ENCODE assay signal across 7 cellular contexts in the genomic region with DNA sequence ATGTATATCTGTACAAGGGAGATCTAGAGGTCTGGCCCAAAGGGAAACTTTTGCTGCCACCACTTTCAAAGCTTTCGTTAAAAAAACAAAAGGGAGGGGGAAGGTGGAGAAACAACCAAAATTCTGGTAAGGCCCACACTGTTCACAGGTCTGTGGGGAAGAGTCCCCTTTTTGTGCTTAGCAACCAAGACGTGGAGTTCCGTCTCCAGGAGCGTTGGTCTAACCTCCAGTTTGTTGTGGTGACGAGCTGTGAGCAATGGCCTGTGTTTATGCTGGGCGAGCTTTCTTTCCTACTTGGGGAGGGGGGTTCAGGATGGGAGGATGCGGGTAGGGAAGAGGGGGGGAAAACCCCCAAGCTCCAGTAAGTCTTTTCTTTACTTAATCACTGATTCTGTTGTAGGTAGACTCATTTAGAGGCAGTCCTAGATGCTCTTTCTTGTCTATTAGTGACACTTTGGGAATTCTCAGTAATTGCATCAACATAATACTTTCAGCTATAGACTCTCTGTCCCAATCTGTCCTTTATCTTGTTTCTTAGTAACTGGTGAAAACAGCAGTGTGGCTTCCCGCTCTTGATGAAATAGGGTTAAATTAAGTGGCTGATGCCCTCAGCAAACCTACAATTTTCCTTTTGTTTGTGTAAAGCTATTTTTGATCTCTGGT. TPM values are rescaled to one million over a fixed set of nuclear protein-coding genes. Genes with fewer than 3 reads are reported as not detected.
A peak's percentile ranks its signal among the peaks of the same experiment; 100 is the strongest.
DNase-seq lines count a peak whose midpoint lies in the region; ATAC-seq and TF ChIP-seq lines count a peak whose summit lies in the region.

No MANE protein-coding gene starts in this region.

- H3K27ac ChIP-seq in PC-3 (ENCODE audit: low read length), result peak overlapping the region; percentile 41
- peak overlapping the region; percentile 96 for H3K27ac ChIP-seq in psoas muscle

- H3K9ac ChIP-seq in PC-3 (ENCODE audit: low read length), result peak overlapping the region; percentile 82

- H3K9me3 ChIP-seq in PC-3 (ENCODE audit: low read length), result no peaks in the 10 kb centered on the region
- no peaks in the 10 kb centered on the region for H3K9me3 ChIP-seq in psoas muscle

- peaks cover 26% of the 10 kb centered on the region; the same call in 1 of the 2 replicates for H4K20me1 ChIP-seq in PC-3 (ENCODE audit: low read length)

- H3F3A ChIP-seq in PC-3 (ENCODE audit: low read length, unreplicated experiment), result no peaks in the 10 kb centered on the region

- H3K27ac Mint-ChIP-seq in activated T-cell treated with anti-CD3 and anti-CD28 coated beads, Interleukin-2, amount 50 U/mL, for 72 hours, result peak overlapping the region; percentile 97

- H3K9me3 Mint-ChIP-seq in activated T-cell treated with anti-CD3 and anti-CD28 coated beads, Interleukin-2, amount 50 U/mL, for 72 hours, result no peaks in the 10 kb centered on the region

- ATAC-seq in GM18861 (IDR thresholded peaks at IDR 0.05; ENCODE audit: unreplicated experiment) (peak; percentile 29), HG02885 (IDR thresholded peaks at IDR 0.05; ENCODE audit: poor library complexity, unreplicated experiment) (peak; percentile 34), PC-3 (peak; percentile 30), psoas muscle (peak in 1 of 4 donors; percentile 20)
- peak; percentile 59 to 60 for ATAC-seq in activated T-cell treated with anti-CD3 and anti-CD28 coated beads, Interleukin-2, amount 50 U/mL, for 72 hours (replicated peaks in 1 of 2)

- H3K4me1 ChIP-seq in PC-3 (ENCODE audit: insufficient read depth, low read length) (peaks cover 32% of the 10 kb centered on the region), psoas muscle (peaks cover 52% of the 10 kb centered on the region)

- 3 to 6% (median 5%) methylated on average over 8 of the region's 8 CpGs for WGBS in psoas muscle, 3 donors

- POLR2A ChIA-PET in PC-3 (lab: Charles Lee; ENCODE audit: unreplicated experiment), result interaction anchor here (0.5 to 1.0 kb wide), 6 partner anchors 25 to 579 kb away, joined by 3 to 6 read pairs (median 4); a partner anchor contains a TSS

- peak; percentile 54 for DNase-seq in PC-3
- DNase-seq in activated T-cell treated with anti-CD3 and anti-CD28 coated beads, Interleukin-2, amount 50 U/mL, for 72 hours, result peak; percentile 72 to 78
- peak; percentile 62 for DNase-seq in fibroblast of the conjunctiva (ENCODE audit: low read depth)
- DNase-seq in psoas muscle, result no peak
- DNase-seq in NCI-H187 (lab: John Stamatoyannopoulos, UW), result no peak

- peak overlapping the region; percentile 96 for H3K4me2 ChIP-seq in PC-3 (ENCODE audit: low read length)

- H3K4me3 Mint-ChIP-seq in activated T-cell treated with anti-CD3 and anti-CD28 coated beads, Interleukin-2, amount 50 U/mL, for 72 hours, result peak overlapping the region; percentile 83 to 95

- no TSS peak for BruUV-seq in PC-3 (replicated peaks; lab: Mats Ljungman, UMichigan)

- H3K4me1 Mint-ChIP-seq in activated T-cell treated with anti-CD3 and anti-CD28 coated beads, Interleukin-2, amount 50 U/mL, for 72 hours (ENCODE audit: low read depth), result peaks cover 62% of the 10 kb centered on the region

- CTCF ChIA-PET in PC-3 (lab: Charles Lee), result no interaction called here

- H3K4me3 ChIP-seq in PC-3 (ENCODE audit: low read length), result peak overlapping the region; percentile 86
- peak overlapping the region; percentile 86 for H3K4me3 ChIP-seq in psoas muscle

- peaks cover 7 to 15% of the 10 kb centered on the region in 2 donors for H3K36me3 Mint-ChIP-seq in activated T-cell treated with anti-CD3 and anti-CD28 coated beads, Interleukin-2, amount 50 U/mL, for 72 hours (ENCODE audit: insufficient read depth in 2 of 2)

- intact Hi-C loops in PC-3 (cut with micrococcal nuclease) (loop anchor here (1.0 kb wide), 1 partner anchor 118 kb away; a partner anchor contains a TSS), psoas muscle (cut with DNase I) (no loop called here)

- no peaks in the 10 kb centered on the region for H3K9me2 ChIP-seq in PC-3 (replicated peaks; ENCODE audit: low read length)

- H3K36me3 ChIP-seq in PC-3 (ENCODE audit: low read depth, low read length) (no peaks in the 10 kb centered on the region), psoas muscle (ENCODE audit: insufficient read depth in 1 of 2, low read depth in 1 of 2) (no peaks in the 10 kb centered on the region)

- no peaks in the 10 kb centered on the region for H3K27me3 Mint-ChIP-seq in activated T-cell treated with anti-CD3 and anti-CD28 coated beads, Interleukin-2, amount 50 U/mL, for 72 hours (ENCODE audit: low read depth)

- H3K27me3 ChIP-seq in PC-3 (ENCODE audit: low read length) (no peaks in the 10 kb centered on the region), psoas muscle (ENCODE audit: insufficient read depth in 3 of 3, low read length in 2 of 3) (no peaks in the 10 kb centered on the region)

- H3K79me2 ChIP-seq in PC-3 (ENCODE audit: low read length), result peaks cover 70% of the 10 kb centered on the region

- H2AFZ ChIP-seq in PC-3 (ENCODE audit: low read length), result peak overlapping the region; percentile 99

- TF ChIP-seq CTCF in PC-3 (conservative IDR thresholded peaks at IDR 0.05; ENCODE audit: low read depth, low read length) (no peak), psoas muscle (IDR thresholded peaks at IDR 0.05) (no peak)

RNA-seq across cellular contexts. Expression of a gene that starts 1.5 kb away (rescaled TPM):
- total RNA-seq in PC-3 (2014; rRNA removed) (18.7 and 19.9 TPM in 2 replicates), psoas muscle (10 to 100 TPM; 56.0 to 80.6 (median 65.3) TPM)
- total RNA-seq in activated T-cell treated with anti-CD3 and anti-CD28 coated beads, Interleukin-2, amount 50 U/mL, for 72 hours, result 10 to 100 TPM; 74.4 to 75.6 TPM
- polyA plus RNA-seq in psoas muscle, result 10 to 100 TPM; 16.8 to 56.0 (median 18.4) TPM

RNA-seq across cellular contexts. Expression of a gene that starts 25.5 kb away (rescaled TPM):
- total RNA-seq in PC-3 (2014; rRNA removed) (12.6 and 13.2 TPM in 2 replicates), psoas muscle (1 to 10 TPM; 1.8 to 2.3 (median 2.1) TPM)
- 10 to 100 TPM; 13.8 to 17.8 TPM for total RNA-seq in activated T-cell treated with anti-CD3 and anti-CD28 coated beads, Interleukin-2, amount 50 U/mL, for 72 hours
- polyA plus RNA-seq in psoas muscle, result 1 to 10 TPM; 1.2 to 2.6 (median 2.5) TPM

RNA-seq across cellular contexts. Expression of a gene that starts 26.0 kb away (rescaled TPM):
- total RNA-seq in PC-3 (2014; rRNA removed) (15.5 and 15.8 TPM in 2 replicates), psoas muscle (10 to 100 TPM in 1 of 4 donors, 1 to 10 TPM in 3; 6.8 to 12.0 (median 9.3) TPM)
- 10 to 100 TPM; 50.5 to 68.8 TPM for total RNA-seq in activated T-cell treated with anti-CD3 and anti-CD28 coated beads, Interleukin-2, amount 50 U/mL, for 72 hours
- polyA plus RNA-seq in psoas muscle, result 10 to 100 TPM in 2 of 3 donors, 1 to 10 TPM in 1; 8.8 to 16.1 (median 11.4) TPM

RNA-seq across cellular contexts. Expression of a gene that starts 43.2 kb away (rescaled TPM):
- total RNA-seq in PC-3 (2014; rRNA removed) (0.29 TPM in 1 of 2 replicates, not detected in the other), psoas muscle (under 1 TPM; 0.05 to 0.44 (median 0.35) TPM)
- 1 to 10 TPM; 1.3 to 1.7 TPM for total RNA-seq in activated T-cell treated with anti-CD3 and anti-CD28 coated beads, Interleukin-2, amount 50 U/mL, for 72 hours
- under 1 TPM; 0.03 to 0.26 (median 0.06) TPM for polyA plus RNA-seq in psoas muscle

RNA-seq across cellular contexts. Expression of a gene that starts 48.6 kb away (rescaled TPM):
- total RNA-seq in PC-3 (2014; rRNA removed), result 7.0 TPM in 2 replicates
- total RNA-seq in activated T-cell treated with anti-CD3 and anti-CD28 coated beads, Interleukin-2, amount 50 U/mL, for 72 hours, result 1 to 10 TPM in 1 of 2 donors, under 1 TPM in 1; 0.90 to 1.0 TPM
- total RNA-seq in psoas muscle, result 10 to 100 TPM in 2 of 4 donors, 1 to 10 TPM in 2; 8.2 to 15.8 (median 10.7) TPM
- 10 to 100 TPM in 1 of 3 donors, 1 to 10 TPM in 2; 6.4 to 13.5 (median 9.9) TPM for polyA plus RNA-seq in psoas muscle

Comparison
In these comparisons a context has a peak if more than half of its experiments do, and no peak if none do; other contexts are left out.
1. DNase-seq: peak in PC-3 (single experiment), activated T-cell treated with anti-CD3 and anti-CD28 coated beads, Interleukin-2, amount 50 U/mL, for 72 hours (2 of 2) and fibroblast of the conjunctiva (single experiment); none in psoas muscle (0 of 2) and NCI-H187 (0 of 2).